8 cellular contexts compared by ENCODE assay signal in the genomic region with DNA sequence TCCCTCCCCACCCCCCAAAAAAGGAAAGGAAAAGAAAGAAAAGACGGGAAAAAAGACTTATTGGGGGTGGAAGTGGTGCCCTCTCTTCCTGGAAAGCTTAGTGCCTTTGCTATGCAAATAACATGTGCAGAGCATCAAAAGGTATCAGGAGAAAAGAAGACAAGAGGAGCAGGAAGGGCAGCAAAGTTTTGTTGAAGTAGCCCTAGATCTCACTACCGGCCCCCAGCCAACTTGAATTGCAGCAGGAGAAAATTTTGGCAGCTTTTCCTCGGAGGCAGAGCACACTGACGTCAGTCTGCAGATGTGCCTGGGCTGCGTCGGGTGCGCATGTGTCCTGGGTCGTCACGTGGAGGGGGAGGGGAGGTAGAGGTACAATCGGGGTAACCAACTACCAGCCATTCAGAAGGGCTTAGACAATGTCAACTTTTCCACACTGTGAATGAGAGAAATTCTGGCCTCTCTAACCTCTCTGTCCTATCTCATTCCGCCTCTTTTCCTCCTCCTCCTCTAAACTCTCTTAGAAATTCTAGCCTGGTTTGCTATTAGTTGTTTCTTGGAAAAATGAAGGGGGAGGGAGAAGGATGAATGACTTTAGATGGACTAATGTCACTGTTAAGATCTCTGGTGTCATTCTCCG. TPM values are rescaled to one million over a fixed set of nuclear protein-coding genes. Genes with fewer than 3 reads are reported as not detected.
DNase-seq lines count a peak whose midpoint lies in the region; ATAC-seq, FAIRE-seq and TF ChIP-seq lines count a peak whose summit lies in the region.

A gene with protein sequence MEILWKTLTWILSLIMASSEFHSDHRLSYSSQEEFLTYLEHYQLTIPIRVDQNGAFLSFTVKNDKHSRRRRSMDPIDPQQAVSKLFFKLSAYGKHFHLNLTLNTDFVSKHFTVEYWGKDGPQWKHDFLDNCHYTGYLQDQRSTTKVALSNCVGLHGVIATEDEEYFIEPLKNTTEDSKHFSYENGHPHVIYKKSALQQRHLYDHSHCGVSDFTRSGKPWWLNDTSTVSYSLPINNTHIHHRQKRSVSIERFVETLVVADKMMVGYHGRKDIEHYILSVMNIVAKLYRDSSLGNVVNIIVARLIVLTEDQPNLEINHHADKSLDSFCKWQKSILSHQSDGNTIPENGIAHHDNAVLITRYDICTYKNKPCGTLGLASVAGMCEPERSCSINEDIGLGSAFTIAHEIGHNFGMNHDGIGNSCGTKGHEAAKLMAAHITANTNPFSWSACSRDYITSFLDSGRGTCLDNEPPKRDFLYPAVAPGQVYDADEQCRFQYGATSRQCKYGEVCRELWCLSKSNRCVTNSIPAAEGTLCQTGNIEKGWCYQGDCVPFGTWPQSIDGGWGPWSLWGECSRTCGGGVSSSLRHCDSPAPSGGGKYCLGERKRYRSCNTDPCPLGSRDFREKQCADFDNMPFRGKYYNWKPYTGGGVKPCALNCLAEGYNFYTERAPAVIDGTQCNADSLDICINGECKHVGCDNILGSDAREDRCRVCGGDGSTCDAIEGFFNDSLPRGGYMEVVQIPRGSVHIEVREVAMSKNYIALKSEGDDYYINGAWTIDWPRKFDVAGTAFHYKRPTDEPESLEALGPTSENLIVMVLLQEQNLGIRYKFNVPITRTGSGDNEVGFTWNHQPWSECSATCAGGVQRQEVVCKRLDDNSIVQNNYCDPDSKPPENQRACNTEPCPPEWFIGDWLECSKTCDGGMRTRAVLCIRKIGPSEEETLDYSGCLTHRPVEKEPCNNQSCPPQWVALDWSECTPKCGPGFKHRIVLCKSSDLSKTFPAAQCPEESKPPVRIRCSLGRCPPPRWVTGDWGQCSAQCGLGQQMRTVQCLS (N-terminal part only) (minus strand): TSS at position 286 of the 637 bp plus-strand sequence. CDS start 8,247 bp downstream, outside the sequence.

- H3K36me3 ChIP-seq in body of pancreas (replicated peaks in 1 of 2; ENCODE audit: insufficient read depth in 1 of 2, low read depth in 2 of 2), result no peaks in the 10 kb centered on the region

- TF ChIP-seq CTCF in GM13977 (IDR thresholded peaks at IDR 0.05; ENCODE audit: extremely low read depth, insufficient read depth, missing control alignments) (no peak), body of pancreas (IDR thresholded peaks at IDR 0.05) (no peak)

- ATAC-seq in HG02623 (IDR thresholded peaks at IDR 0.05; ENCODE audit: unreplicated experiment) (peak; percentile 80), body of pancreas (peak; percentile 88), sciatic nerve (peak; percentile 97)

- H3K27ac ChIP-seq in body of pancreas, result peak within 1 kb of the TSS; percentile 48 to 90 (median 74)

- intact Hi-C loops in body of pancreas (cut with DNase I) (loop anchor here (10.0 kb wide), 1 partner anchor 387 kb away; no protein-coding TSS in a partner anchor), sciatic nerve (cut with DNase I) (loop anchor here (10.0 kb wide), 1 partner anchor 667 kb away; no protein-coding TSS in a partner anchor)

- peaks cover 27% of the 10 kb centered on the region for H3K4me1 ChIP-seq in body of pancreas

- H3K27me3 ChIP-seq in body of pancreas, result no peaks in the 10 kb centered on the region

- TF ChIP-seq POLR2A in body of pancreas (IDR thresholded peaks at IDR 0.05), result peak in 2 of 3 donors; percentile 36 to 45

- peak within 1 kb of the TSS in 1 of 2 donors; percentile 60 for H3K4me3 ChIP-seq in body of pancreas

- H3K9me3 ChIP-seq in body of pancreas, result no peaks in the 10 kb centered on the region

- 0 to 1% methylated on average over 12 of the region's 12 CpGs for WGBS in body of pancreas, 2 donors

- in situ Hi-C loops in GM13977 (cut with MboI; ENCODE audit: low pct_unique_long_range_greater_than_20kb, low sequenced_read_pairs, unreplicated experiment), result loop anchor here (10.0 to 25.0 kb wide), 4 partner anchors 394 to 844 kb away; no protein-coding TSS in a partner anchor

- peak; percentile 95 for FAIRE-seq in TTC549 (lab: Jason Lieb, UNC)

- DNase-seq in GM13977 (ENCODE audit: low spot score) (peak; percentile 71), NCI-H146 (lab: John Stamatoyannopoulos, UW) (peak; percentile 49), body of pancreas (peak; percentile 82 to 93 (median 90)), iPS DF 19.7 (ENCODE audit: low read depth, low spot score) (peak; percentile 65), sciatic nerve (ENCODE audit: low spot score) (peak; percentile 93), cortex of kidney (lab: John Stamatoyannopoulos, UW) (no peak)

RNA-seq across cellular contexts. Expression of the gene that starts here (rescaled TPM):
- under 1 TPM in 1 of 2 donors, not detected in 1; 0.78 TPM for total RNA-seq in body of pancreas
- total RNA-seq in sciatic nerve, result 3.8 TPM

Comparison
In these comparisons a context has a peak if more than half of its experiments do, and no peak if none do; other contexts are left out.
1. Peak in DNase-seq, ATAC-seq and H3K27ac ChIP-seq in body of pancreas; RNA of the gene not detected or under 1 TPM.